Comparison of ENCODE assay signal across 8 cellular contexts in the genomic region with DNA sequence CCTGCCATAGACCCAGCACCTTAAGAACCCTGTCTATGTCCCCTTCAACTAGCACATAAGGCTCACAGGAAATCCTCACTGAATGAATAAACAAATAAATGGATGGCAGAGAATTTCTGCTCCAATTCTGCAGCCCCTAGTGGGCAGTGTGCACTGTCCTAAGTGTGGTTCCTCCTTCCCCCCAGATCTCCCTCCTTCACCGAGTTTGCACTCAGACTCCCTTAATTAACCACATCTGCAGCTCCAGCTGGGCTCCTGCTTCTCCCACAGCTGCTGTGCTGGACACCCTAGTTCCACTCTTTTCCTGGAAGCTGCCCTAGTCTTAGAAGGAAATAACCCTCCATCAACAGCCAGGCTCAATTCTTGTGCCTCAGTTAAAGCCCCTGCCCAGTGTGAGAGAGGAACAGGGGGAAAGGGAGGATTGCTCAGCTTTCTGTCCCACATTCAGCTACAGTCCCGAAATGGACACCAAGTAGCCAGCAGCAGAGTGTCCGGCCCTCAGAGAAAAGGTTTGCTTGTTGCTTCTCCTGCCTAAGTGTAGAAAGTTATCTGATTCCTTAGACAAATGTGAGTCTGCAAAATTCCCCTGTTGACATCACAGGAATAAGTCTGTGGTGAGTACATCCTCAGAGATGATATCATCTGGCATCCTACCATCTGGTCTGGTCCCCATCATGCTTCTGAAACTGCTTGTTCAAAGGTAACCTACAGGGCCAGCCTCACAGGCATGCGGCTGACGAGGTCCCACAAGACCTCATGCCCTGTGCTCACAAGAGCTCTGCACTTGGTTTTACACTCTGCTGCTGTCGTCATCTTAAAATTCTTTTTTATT. TPM values are rescaled to one million over a fixed set of nuclear protein-coding genes. Genes with fewer than 3 reads are reported as not detected.
DNase-seq lines count a peak whose midpoint lies in the region; ATAC-seq and TF ChIP-seq lines count a peak whose summit lies in the region.

No MANE protein-coding gene starts in this region.

- H2BK15ac ChIP-seq in neuronal stem cell (ENCODE audit: low read length): no peak overlapping the region

- H3K79me1 ChIP-seq in neuronal stem cell (ENCODE audit: low read depth, low read length): no peaks in the 10 kb centered on the region

- ATAC-seq in HG02642 (IDR thresholded peaks at IDR 0.05; ENCODE audit: poor library complexity, unreplicated experiment): peak; percentile 53

- peaks cover 1 to 5% of the 10 kb centered on the region in 2 donors for H3K4me1 ChIP-seq in neuronal stem cell (ENCODE audit: control insufficient read depth in 2 of 2, insufficient read depth in 1 of 2, low read depth in 1 of 2, low read length in 2 of 2)
- no peaks in the 10 kb centered on the region for H3K4me1 ChIP-seq in tibial nerve

- H3K9me3 ChIP-seq in neuronal stem cell (replicated peaks in 1 of 2; ENCODE audit: control insufficient read depth in 2 of 2, insufficient read depth in 1 of 2, low read depth in 1 of 2, low read length in 2 of 2) (no peaks in the 10 kb centered on the region), tibial nerve (no peaks in the 10 kb centered on the region)

- TF ChIP-seq EP300 in tibial nerve (IDR thresholded peaks at IDR 0.05): no peak

- H3K4me3 ChIP-seq in choroid plexus epithelial cell (ENCODE audit: low read depth, low read length) (no peak overlapping the region), neuronal stem cell (ENCODE audit: low read length in 2 of 2) (no peak overlapping the region), tibial nerve (no peak overlapping the region)

- H3K4me2 ChIP-seq in neuronal stem cell (ENCODE audit: insufficient read depth, low read length, poor library complexity, severe bottlenecking): no peak overlapping the region

- H2AFZ ChIP-seq in neuronal stem cell (ENCODE audit: low read length): peak overlapping the region; percentile 77

- no peak for TF ChIP-seq POLR2A in tibial nerve (IDR thresholded peaks at IDR 0.05)

- TF ChIP-seq CTCF in RWPE1 (conservative IDR thresholded peaks at IDR 0.05; ENCODE audit: low read depth) (no peak), choroid plexus epithelial cell (conservative IDR thresholded peaks at IDR 0.05; ENCODE audit: low read depth, low read length) (peak; percentile 79), tibial nerve (IDR thresholded peaks at IDR 0.05) (peak in 2 of 5 experiments; percentile 4 to 11)

- no peak overlapping the region for H3K18ac ChIP-seq in neuronal stem cell (ENCODE audit: low read length)

- H3K14ac ChIP-seq in neuronal stem cell (ENCODE audit: low read length): no peak overlapping the region

- no peak overlapping the region for H4K8ac ChIP-seq in neuronal stem cell (ENCODE audit: low read depth, low read length)

- peak overlapping the region; percentile 1; the same call in 1 of the 2 replicates for H3K27ac ChIP-seq in RWPE1
- H3K27ac ChIP-seq in neuronal stem cell (replicated peaks; ENCODE audit: low read length): no peak overlapping the region
- H3K27ac ChIP-seq in tibial nerve: no peak overlapping the region

- in situ Hi-C loops in G401 (cut with HindIII; ENCODE audit: low sequenced_read_pairs): no loop called here

- no peak overlapping the region for H2BK120ac ChIP-seq in neuronal stem cell (ENCODE audit: low read depth, low read length)

- H2BK5ac ChIP-seq in neuronal stem cell (ENCODE audit: low read length): no peak overlapping the region

- H3K23ac ChIP-seq in neuronal stem cell (ENCODE audit: low read depth, low read length, poor library complexity): no peak overlapping the region

- H3K27me3 ChIP-seq in neuronal stem cell (ENCODE audit: control insufficient read depth in 3 of 3, insufficient read depth in 3 of 3, low read depth in 1 of 3, low read length in 3 of 3) (peaks cover 0 to 29% (median 0%) of the 10 kb centered on the region in 3 experiments), tibial nerve (no peaks in the 10 kb centered on the region)

- H3K36me3 ChIP-seq in neuronal stem cell (replicated peaks in 1 of 2; ENCODE audit: control insufficient read depth in 2 of 2, insufficient read depth in 2 of 2, low read length in 2 of 2) (no peaks in the 10 kb centered on the region), tibial nerve (no peaks in the 10 kb centered on the region)

- no peak overlapping the region for H2BK12ac ChIP-seq in neuronal stem cell (ENCODE audit: low read length)

- DNase-seq in SIG-M5 treated with dmso at 0.1 percent for 504 hours (lab: John Stamatoyannopoulos, UW; ENCODE audit: unreplicated experiment): peak; percentile 41
- no peak for DNase-seq in SIG-M5 (lab: John Stamatoyannopoulos, UW)
- no peak for DNase-seq in RWPE1 (ENCODE audit: low spot score)
- DNase-seq in choroid plexus epithelial cell (ENCODE audit: low read depth): peak; percentile 94
- no peak for DNase-seq in neuronal stem cell (ENCODE audit: low spot score)
- DNase-seq in G401 (ENCODE audit: low spot score): no peak
- DNase-seq in tibial nerve (ENCODE audit: low spot score in 2 of 2): no peak

- WGBS in neuronal stem cell (ENCODE audit: extremely low coverage in 2 of 2, insufficient read length in 2 of 2, insufficient replicate concordance in 1 of 2), 2 donors: no CpG with 5 or more reads among the region's 6 CpGs
- 45 to 50% methylated on average over 6 of the region's 6 CpGs for WGBS in tibial nerve, 2 donors

- CTCF ChIA-PET in RWPE1 (lab: Yijun Ruan, JAX): interaction anchor here (0.6 kb wide), 1 partner anchor 12 kb away, joined by 3 read pairs; no protein-coding TSS in a partner anchor

- no peak overlapping the region for H4K91ac ChIP-seq in neuronal stem cell (ENCODE audit: low read depth, low read length, poor library complexity)

- no peak overlapping the region for H3K9ac ChIP-seq in neuronal stem cell (ENCODE audit: low read depth, low read length, poor library complexity)

- H2AK5ac ChIP-seq in neuronal stem cell (ENCODE audit: low read depth, low read length): no peak overlapping the region

- POLR2A ChIA-PET in RWPE1 (lab: Yijun Ruan, JAX; ENCODE audit: low non-redundant PET): interaction anchor here (0.6 kb wide), 1 partner anchor 39 kb away, joined by 3 read pairs; no protein-coding TSS in a partner anchor

- no peak overlapping the region for H3K4ac ChIP-seq in neuronal stem cell (ENCODE audit: low read length)

RNA-seq across cellular contexts. Expression of gene LRRC3C, which starts 12.3 kb away (rescaled TPM):
- polyA plus RNA-seq in neuronal stem cell (2013, experiment 1 of 2): 0.14 TPM
- 0.19 TPM for polyA plus RNA-seq in neuronal stem cell (2013, experiment 2 of 2)
- not detected in 2 replicates for total RNA-seq in G401 (2014; rRNA removed; shearing (Covaris generic))
- total RNA-seq in tibial nerve: not detected

RNA-seq across cellular contexts. Expression of gene ORMDL3, which starts 12.4 kb away (rescaled TPM):
- polyA plus RNA-seq in neuronal stem cell (2013, experiment 1 of 2): 103 TPM
- 107 TPM for polyA plus RNA-seq in neuronal stem cell (2013, experiment 2 of 2)
- 37.8 and 40.4 TPM in 2 replicates for total RNA-seq in G401 (2014; rRNA removed; shearing (Covaris generic))
- 10 to 100 TPM; 45.7 to 88.2 (median 72.3) TPM for total RNA-seq in tibial nerve

RNA-seq across cellular contexts. Expression of gene GSDMB, which starts 21.4 kb away (rescaled TPM):
- 15.5 TPM for polyA plus RNA-seq in neuronal stem cell (2013, experiment 1 of 2)
- polyA plus RNA-seq in neuronal stem cell (2013, experiment 2 of 2): 13.2 TPM
- total RNA-seq in G401 (2014; rRNA removed; shearing (Covaris generic)): 0.24 and 1.9 TPM in 2 replicates
- 10 to 100 TPM in 3 of 4 donors, 1 to 10 TPM in 1; 8.1 to 21.2 (median 16.8) TPM for total RNA-seq in tibial nerve

RNA-seq across cellular contexts. Expression of gene GSDMA, which starts 23.0 kb away (rescaled TPM):
- not detected for polyA plus RNA-seq in neuronal stem cell (2013, experiment 1 of 2)
- polyA plus RNA-seq in neuronal stem cell (2013, experiment 2 of 2): not detected
- not detected in 2 replicates for total RNA-seq in G401 (2014; rRNA removed; shearing (Covaris generic))
- under 1 TPM in 1 of 4 donors, not detected in 3; 0.20 TPM for total RNA-seq in tibial nerve

RNA-seq across cellular contexts. Expression of gene PSMD3, which starts 40.8 kb away (rescaled TPM):
- 102 TPM for polyA plus RNA-seq in neuronal stem cell (2013, experiment 1 of 2)
- polyA plus RNA-seq in neuronal stem cell (2013, experiment 2 of 2): 99.7 TPM
- 248 and 317 TPM in 2 replicates for total RNA-seq in G401 (2014; rRNA removed; shearing (Covaris generic))
- 100 to 1,000 TPM in 1 of 4 donors, 10 to 100 TPM in 3; 64.7 to 109 (median 72.1) TPM for total RNA-seq in tibial nerve

Comparison
In these comparisons a context has a peak if more than half of its experiments do, and no peak if none do; other contexts are left out.
1. DNase-seq: peak in SIG-M5 treated with dmso at 0.1 percent for 504 hours (single experiment) and choroid plexus epithelial cell (single experiment); none in SIG-M5 (single experiment), RWPE1 (single experiment), neuronal stem cell (single experiment), G401 (single experiment) and tibial nerve (0 of 2).